Comparison of ENCODE assay signal across 20 cellular contexts in the genomic region with DNA sequence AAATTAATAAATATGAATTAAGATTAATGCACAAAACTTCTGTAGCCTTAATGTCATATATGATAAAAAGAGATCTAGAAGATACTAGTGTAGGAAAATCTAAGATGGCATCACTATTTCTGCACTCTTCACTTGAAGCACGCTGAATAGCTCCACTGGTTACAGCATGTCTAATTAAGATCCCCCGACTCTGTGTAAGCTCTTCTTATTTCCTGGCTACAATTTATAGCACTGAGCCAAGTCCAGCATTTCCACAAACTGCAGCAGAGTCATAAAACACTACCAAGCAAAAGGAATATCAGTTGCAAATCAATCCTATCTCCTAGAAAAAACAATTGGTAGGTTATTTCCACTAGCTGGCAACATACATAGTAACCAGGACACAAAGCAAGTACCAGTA. TPM values are rescaled to one million over a fixed set of nuclear protein-coding genes. Genes with fewer than 3 reads are reported as not detected.
A peak's percentile ranks its signal among the peaks of the same experiment; 100 is the strongest.
DNase-seq lines count a peak whose midpoint lies in the region; ATAC-seq, FAIRE-seq and TF ChIP-seq lines count a peak whose summit lies in the region.
"Had no signal": no experiment of that assay in that cellular context is flagged by ENCODE, and none has a peak within 500 bp of the region (broad histone marks: within the 10 kb centered on the region; RNA-seq: fewer than 3 reads in every experiment).

No MANE protein-coding gene starts in this region.

- ATAC-seq in GM18520 (IDR thresholded peaks at IDR 0.05; ENCODE audit: unreplicated experiment) = no peak
- ATAC-seq: A549, body of pancreas, left ventricle myocardium superior had no signal

- H3K27me3 ChIP-seq in Loucy (ENCODE audit: insufficient read depth, low read length, poor library complexity, severe bottlenecking) (peaks cover 7% of the 10 kb centered on the region), endocrine pancreas (ENCODE audit: control insufficient read depth, insufficient read depth, low read length) (no peaks in the 10 kb centered on the region), small intestine (ENCODE audit: control insufficient read depth in 2 of 2, insufficient read depth in 2 of 2, low read length in 2 of 2) (no peaks in the 10 kb centered on the region)
- H3K27me3 ChIP-seq: body of pancreas, colonic mucosa, uterus had no signal

- H3K4me2 ChIP-seq in Loucy (ENCODE audit: low read depth, low read length, poor library complexity, severe bottlenecking) = peak overlapping the region; percentile 50

- H3K4me3 ChIP-seq in Loucy (ENCODE audit: low read length, poor library complexity, severe bottlenecking) (peak overlapping the region; percentile 30), endocrine pancreas (ENCODE audit: control insufficient read depth, insufficient read depth, low read length) (peak overlapping the region; percentile 97), small intestine (ENCODE audit: low read depth in 1 of 2, low read length in 2 of 2) (no peak overlapping the region)

- H3K27ac Mint-ChIP-seq in T-helper 1 cell treated with Interleukin-12 subunit alpha and Interleukin-12 subunit beta and Interleukin-4 antibody, amounts not matched to agents 30 μg/mL and 1 μg/mL, for 36 hours = no peak overlapping the region

- FAIRE-seq in small intestine (lab: Jason Lieb, UNC) = no peak
- FAIRE-seq: A549 had no signal

- no peak for TF ChIP-seq CTCF in Loucy (conservative IDR thresholded peaks at IDR 0.05; ENCODE audit: low read length)

- H4K20me1 ChIP-seq in Loucy (ENCODE audit: insufficient read depth, low read length, poor library complexity, severe bottlenecking) = peaks cover 26% of the 10 kb centered on the region

- H3K4me1 Mint-ChIP-seq in T-helper 1 cell treated with Interleukin-12 subunit alpha and Interleukin-12 subunit beta and Interleukin-4 antibody, amounts not matched to agents 30 μg/mL and 1 μg/mL, for 36 hours (ENCODE audit: low read depth) = peaks cover 21% of the 10 kb centered on the region

- no peak for DNase-seq in T-helper 1 cell
- DNase-seq in small intestine = peak; percentile 71
- DNase-seq in KBM-7 = no peak
- DNase-seq in T-helper 9 cell = no peak
- DNase-seq: body of pancreas; C1 segment of cervical spinal cord; colonic mucosa; glutamatergic neuron; left ventricle myocardium superior; NCI-H187; NCI-H345; NK-92 treated with Interleukin-12 subunit alpha and Interleukin-12 subunit beta, amount 100 ng/mL, for 24 hours; occipital lobe; retina; uterus had no signal

- peaks cover 13% of the 10 kb centered on the region; the same call in 1 of the 2 replicates for H3K36me3 ChIP-seq in Loucy (ENCODE audit: insufficient read depth, low read length)
- no peaks in the 10 kb centered on the region for H3K36me3 ChIP-seq in endocrine pancreas (ENCODE audit: control insufficient read depth, insufficient read depth, low read length)
- peaks cover 0 to 2% of the 10 kb centered on the region in 2 donors for H3K36me3 ChIP-seq in small intestine (ENCODE audit: control insufficient read depth in 2 of 2, insufficient read depth in 2 of 2, low read length in 2 of 2)
- H3K36me3 ChIP-seq: colonic mucosa, uterus had no signal

- no peaks in the 10 kb centered on the region for H3K27me3 Mint-ChIP-seq in T-helper 1 cell treated with Interleukin-12 subunit alpha and Interleukin-12 subunit beta and Interleukin-4 antibody, amounts not matched to agents 30 μg/mL and 1 μg/mL, for 36 hours (ENCODE audit: low read depth)

- no peaks in the 10 kb centered on the region for H3K9me3 Mint-ChIP-seq in T-helper 1 cell treated with Interleukin-12 subunit alpha and Interleukin-12 subunit beta and Interleukin-4 antibody, amounts not matched to agents 30 μg/mL and 1 μg/mL, for 36 hours

- WGBS in small intestine, 3 donors = 16 to 31% (median 21%) methylated on average over 2 of the region's 2 CpGs

- H2AFZ ChIP-seq in Loucy (ENCODE audit: low read length) = peak overlapping the region; percentile 7; the same call in 1 of the 2 replicates

- H3K79me2 ChIP-seq in Loucy (ENCODE audit: insufficient read depth, low read length) = peaks cover 38% of the 10 kb centered on the region

- in situ Hi-C loops in KBM-7 (cut with MboI; ENCODE audit: low pct_unique_long_range_greater_than_20kb, low sequenced_read_pairs) = no loop called here

- H3K9ac ChIP-seq in Loucy (ENCODE audit: low read depth, low read length, poor library complexity, severe bottlenecking) = no peak overlapping the region
- H3K9ac ChIP-seq in endocrine pancreas (ENCODE audit: control insufficient read depth, insufficient read depth, low read length) = no peak overlapping the region

- H3K27ac ChIP-seq in small intestine (ENCODE audit: low read depth in 1 of 2, low read length in 1 of 2) = no peak overlapping the region
- H3K27ac ChIP-seq: colonic mucosa had no signal

- peak overlapping the region; percentile 62 for H3K4me3 Mint-ChIP-seq in T-helper 1 cell treated with Interleukin-12 subunit alpha and Interleukin-12 subunit beta and Interleukin-4 antibody, amounts not matched to agents 30 μg/mL and 1 μg/mL, for 36 hours

- H3K9me3 ChIP-seq in Loucy (ENCODE audit: insufficient read depth, low read depth, low read length) (no peaks in the 10 kb centered on the region), endocrine pancreas (ENCODE audit: control insufficient read depth, low read length) (no peaks in the 10 kb centered on the region), small intestine (ENCODE audit: control insufficient read depth, low read depth) (no peaks in the 10 kb centered on the region)
- H3K9me3 ChIP-seq: A549, body of pancreas, colonic mucosa, uterus had no signal

- H3F3A ChIP-seq in Loucy (ENCODE audit: low read depth) = no peaks in the 10 kb centered on the region

- peaks cover 25% of the 10 kb centered on the region for H3K4me1 ChIP-seq in Loucy (ENCODE audit: insufficient read depth, low read length, poor library complexity, severe bottlenecking)
- H3K4me1 ChIP-seq in endocrine pancreas (ENCODE audit: control insufficient read depth, insufficient read depth, low read length) = peaks cover 11% of the 10 kb centered on the region
- peaks cover 0 to 4% of the 10 kb centered on the region in 2 donors for H3K4me1 ChIP-seq in small intestine (ENCODE audit: control insufficient read depth in 2 of 2, insufficient read depth in 1 of 2, low read depth in 1 of 2, low read length in 1 of 2)
- H3K4me1 ChIP-seq: colonic mucosa, uterus had no signal

- peaks cover 17% of the 10 kb centered on the region for H3K36me3 Mint-ChIP-seq in T-helper 1 cell treated with Interleukin-12 subunit alpha and Interleukin-12 subunit beta and Interleukin-4 antibody, amounts not matched to agents 30 μg/mL and 1 μg/mL, for 36 hours (ENCODE audit: low read depth)

- H3K9me2 ChIP-seq in Loucy (replicated peaks; ENCODE audit: low read depth, low read length) = no peaks in the 10 kb centered on the region

RNA-seq across cellular contexts. Expression of a gene that starts 1.3 kb away (rescaled TPM):
- 10 to 100 TPM in 1 of 3 donors, 1 to 10 TPM in 2; 2.2 to 29.8 (median 5.4) TPM for polyA plus RNA-seq in small intestine

RNA-seq across cellular contexts. Expression of a gene that starts 23.8 kb away (rescaled TPM):
- 10 to 100 TPM in 2 of 3 donors, 1 to 10 TPM in 1; 9.8 to 20.7 (median 13.5) TPM for polyA plus RNA-seq in small intestine

RNA-seq across cellular contexts. Expression of a gene that starts 45.3 kb away (rescaled TPM):
- 1 to 10 TPM; 3.5 to 9.8 (median 5.8) TPM for polyA plus RNA-seq in small intestine

RNA-seq across cellular contexts. Expression of a gene that starts 60.0 kb away (rescaled TPM):
- under 1 TPM in 1 of 3 donors, not detected in 2; 0.19 TPM for polyA plus RNA-seq in small intestine

Comparison
In these comparisons a context has a peak if more than half of its experiments do, and no peak if none do; other contexts are left out.
1. H3K4me3 ChIP-seq: peak in Loucy (single experiment) and endocrine pancreas (single experiment); none in small intestine (0 of 2).